12 cellular contexts compared by ENCODE assay signal in the genomic region with DNA sequence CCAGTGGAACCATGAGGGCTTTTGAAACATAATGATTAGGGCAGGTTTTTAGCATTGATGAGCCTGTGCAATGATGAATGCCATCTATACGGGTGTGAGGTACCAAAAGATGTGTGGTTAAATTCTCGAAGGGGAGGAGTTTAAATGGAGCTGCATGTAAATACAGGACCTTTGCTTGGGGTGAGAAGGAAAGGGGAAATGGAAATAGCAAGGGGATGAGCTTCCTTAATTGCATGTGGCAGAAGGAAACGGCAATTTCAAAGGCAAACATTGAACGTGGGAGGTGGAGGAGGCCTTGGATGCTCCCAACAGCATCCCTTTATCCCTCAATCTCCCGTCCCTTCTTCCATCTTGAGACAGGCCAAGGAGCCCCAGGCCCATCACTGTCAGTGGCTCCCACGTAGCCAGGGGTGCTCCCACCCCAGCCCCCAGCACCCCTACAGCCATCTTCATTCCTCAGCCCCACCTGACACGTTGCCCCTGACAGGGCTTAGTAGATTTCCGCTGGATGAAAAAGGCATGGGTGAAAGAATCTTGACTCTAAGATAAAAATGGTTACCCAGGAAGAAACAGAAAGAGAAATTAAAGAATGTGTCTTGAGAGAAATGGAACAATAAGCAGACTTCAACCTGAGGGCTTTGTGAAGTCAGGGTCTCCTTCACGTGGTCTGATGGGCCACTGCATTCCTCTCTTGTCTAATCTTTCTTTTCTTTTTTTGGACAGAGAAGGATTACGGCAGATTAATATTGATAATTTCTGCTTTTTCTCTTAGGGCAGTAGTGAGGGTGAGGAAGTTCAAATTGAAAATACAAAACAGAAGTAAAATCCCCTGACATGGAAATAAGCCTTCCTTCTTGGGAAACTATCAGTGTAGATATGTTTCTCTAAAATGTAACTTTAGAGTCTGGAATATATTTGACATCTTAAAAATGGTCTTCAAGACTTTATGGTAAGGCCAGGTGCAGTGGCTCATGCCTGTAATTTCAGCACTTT. TPM values are rescaled to one million over a fixed set of nuclear protein-coding genes. Genes with fewer than 3 reads are reported as not detected.
DNase-seq lines count a peak whose midpoint lies in the region; ATAC-seq and TF ChIP-seq lines count a peak whose summit lies in the region.
"Had no signal": no experiment of that assay in that cellular context is flagged by ENCODE, and none has a peak within 500 bp of the region (broad histone marks: within the 10 kb centered on the region; RNA-seq: fewer than 3 reads in every experiment).

No MANE protein-coding gene starts in this region.

- peak overlapping the region; percentile 100 for H3K27ac ChIP-seq in Karpas-422 (ENCODE audit: low read length)
- H3K27ac ChIP-seq: tibial artery had no signal

- H3K9me3 ChIP-seq in Karpas-422 (ENCODE audit: low read length) = no peaks in the 10 kb centered on the region
- H3K9me3 ChIP-seq: tibial artery had no signal

- peaks cover 25% of the 10 kb centered on the region for H3K36me3 Mint-ChIP-seq in activated CD8-positive, alpha-beta T cell treated with anti-CD3 and anti-CD28 coated beads for 36 hours (ENCODE audit: low read depth)

- DNase-seq in GF-D8 (lab: John Stamatoyannopoulos, UW) (peak; percentile 36), Karpas-422 (peak; percentile 83), mesenteric fat pad (ENCODE audit: low spot score) (peak; percentile 16), COLO829 (ENCODE audit: low spot score) (no peak), GM13977 (ENCODE audit: low spot score) (no peak), cortex of kidney (lab: John Stamatoyannopoulos, UW) (no peak)
- DNase-seq in activated CD8-positive, alpha-beta T cell treated with anti-CD3 and anti-CD28 coated beads for 36 hours = no peak
- DNase-seq: DMS 273 treated with DMSO at 0.1 percent for 48 hours, IMR-90 had no signal

- no peak overlapping the region for H3K4me3 Mint-ChIP-seq in activated CD8-positive, alpha-beta T cell treated with anti-CD3 and anti-CD28 coated beads for 36 hours

- H3K9ac ChIP-seq in Karpas-422 (ENCODE audit: low read length) = peak overlapping the region; percentile 63

- ATAC-seq in activated CD8-positive, alpha-beta T cell treated with anti-CD3 and anti-CD28 coated beads for 36 hours = no peak
- no peak for ATAC-seq in GM21737 (IDR thresholded peaks at IDR 0.05; ENCODE audit: unreplicated experiment)

- intact Hi-C loops in activated CD8-positive, alpha-beta T cell treated with anti-CD3 and anti-CD28 coated beads for 36 hours (cut with micrococcal nuclease) = no loop called here

- peak overlapping the region; percentile 67 for H3K4me2 ChIP-seq in Karpas-422 (ENCODE audit: low read depth, low read length, poor library complexity, severe bottlenecking)

- H3K4me1 ChIP-seq in Karpas-422 (ENCODE audit: low read length) = peaks cover 79% of the 10 kb centered on the region
- H3K4me1 ChIP-seq: tibial artery had no signal

- CTCF ChIA-PET in activated CD8-positive, alpha-beta T cell treated with anti-CD3 and anti-CD28 coated beads for 36 hours (lab: Charles Lee) = interaction anchor here (1.0 kb wide), 1 partner anchor 38 kb away, joined by 3 read pairs; no protein-coding TSS in a partner anchor

- in situ Hi-C loops in GM13977 (cut with MboI; ENCODE audit: low pct_unique_long_range_greater_than_20kb, low sequenced_read_pairs, unreplicated experiment) = no loop called here

- POLR2A ChIA-PET in activated CD8-positive, alpha-beta T cell treated with anti-CD3 and anti-CD28 coated beads for 36 hours (lab: Charles Lee) = interaction anchor here (0.7 to 1.5 kb wide), 4 partner anchors 9 to 14 kb away, joined by 3 read pairs; no protein-coding TSS in a partner anchor

- H2AFZ ChIP-seq in Karpas-422 (ENCODE audit: low read length) = no peak overlapping the region

- peaks cover 81% of the 10 kb centered on the region for H3K79me2 ChIP-seq in Karpas-422 (ENCODE audit: low read length)

- no peaks in the 10 kb centered on the region for H3K9me2 ChIP-seq in Karpas-422 (replicated peaks; ENCODE audit: insufficient read depth, low read length)

- no peaks in the 10 kb centered on the region for H3K27me3 ChIP-seq in Karpas-422 (ENCODE audit: low read length)

- H3K27me3 Mint-ChIP-seq in activated CD8-positive, alpha-beta T cell treated with anti-CD3 and anti-CD28 coated beads for 36 hours = no peaks in the 10 kb centered on the region

- H3K9me3 Mint-ChIP-seq in activated CD8-positive, alpha-beta T cell treated with anti-CD3 and anti-CD28 coated beads for 36 hours = no peaks in the 10 kb centered on the region

- peak overlapping the region; percentile 38 for H3K4me3 ChIP-seq in Karpas-422 (ENCODE audit: low read length)
- H3K4me3 ChIP-seq: tibial artery had no signal

- H4K20me1 ChIP-seq in Karpas-422 (ENCODE audit: insufficient read depth, low read depth, low read length) = no peaks in the 10 kb centered on the region

- no peak for TF ChIP-seq CTCF in activated CD8-positive, alpha-beta T cell treated with anti-CD3 and anti-CD28 coated beads for 36 hours (IDR thresholded peaks at IDR 0.05)
- no peak for TF ChIP-seq CTCF in GM13977 (IDR thresholded peaks at IDR 0.05; ENCODE audit: extremely low read depth, insufficient read depth, missing control alignments)

- peaks cover 28% of the 10 kb centered on the region for H3K36me3 ChIP-seq in Karpas-422 (ENCODE audit: insufficient read depth, low read length)
- H3K36me3 ChIP-seq: tibial artery had no signal

- H3K4me1 Mint-ChIP-seq in activated CD8-positive, alpha-beta T cell treated with anti-CD3 and anti-CD28 coated beads for 36 hours (ENCODE audit: low read depth) = peaks cover 40% of the 10 kb centered on the region

- H3K27ac Mint-ChIP-seq in activated CD8-positive, alpha-beta T cell treated with anti-CD3 and anti-CD28 coated beads for 36 hours = peak overlapping the region; percentile 46
- H3K27ac Mint-ChIP-seq: progenitor cell of endocrine pancreas had no signal

RNA-seq across cellular contexts. Expression of a gene that starts 32.6 kb away (rescaled TPM):
- total RNA-seq in Karpas-422 (2014; rRNA removed; shearing (Covaris generic); ENCODE audit: low replicate concordance) = 145 and 155 TPM in 2 replicates
- total RNA-seq in activated CD8-positive, alpha-beta T cell treated with anti-CD3 and anti-CD28 coated beads for 36 hours = 10 to 100 TPM; 38.6 to 40.2 TPM
- total RNA-seq in mesenteric fat pad = 28.8 TPM

Comparison
In these comparisons a context has a peak if more than half of its experiments do, and no peak if none do; other contexts are left out.
1. DNase-seq: peak in GF-D8 (single experiment), Karpas-422 (single experiment) and mesenteric fat pad (single experiment); none in activated CD8-positive, alpha-beta T cell treated with anti-CD3 and anti-CD28 coated beads for 36 hours (single experiment), COLO829 (single experiment), GM13977 (single experiment) and cortex of kidney (single experiment).